Comparison of ENCODE assay signal across 1 cellular context in genomic region chr3:42148982-42149432, GRCh38.
TF ChIP-seq lines count a peak whose summit lies in the region.

No MANE protein-coding gene starts in this region.

TF ChIP-seq in K562, 482 proteins besides CTCF, POLR2A, EP300 and RAD21 (continued from another document and continues in another):
- TF ChIP-seq THRB (CRISPR knock-in tag; conservative IDR thresholded peaks at IDR 0.05), result no peak
- no peak for TF ChIP-seq TCF3 (CRISPR knock-in tag; IDR thresholded peaks at IDR 0.05)
- no peak for TF ChIP-seq HNRNPL (IDR thresholded peaks at IDR 0.05; ENCODE audit: low read depth, low read length)
- peak; percentile 96 for TF ChIP-seq RFX1 (IDR thresholded peaks at IDR 0.05)
- TF ChIP-seq PBX2 (CRISPR knock-in tag; IDR thresholded peaks at IDR 0.05; ENCODE audit: low read depth), result no peak
- TF ChIP-seq PBX2 (tag; conservative IDR thresholded peaks at IDR 0.05; ENCODE audit: low read depth), result peak; percentile 67
- TF ChIP-seq MAX (CRISPR knock-in tag; IDR thresholded peaks at IDR 0.05), result 0 out of 2 replicates have a peak, but pooled peaks have one; percentile 14
- TF ChIP-seq AFF1 (IDR thresholded peaks at IDR 0.05; ENCODE audit: low read depth in 1 of 2, partially characterized antibody in 2 of 2), result peak in 1 of 2 experiments; percentile 75
- TF ChIP-seq SMAD4 (CRISPR knock-in tag; conservative IDR thresholded peaks at IDR 0.05), result 0 out of 2 replicates have a peak, but pooled peaks have one; percentile 21
- no peak for TF ChIP-seq HDGF (IDR thresholded peaks at IDR 0.05)
- 0 out of 2 replicates have a peak, but pooled peaks have one; percentile 68 for TF ChIP-seq ZNF511 (CRISPR knock-in tag; IDR thresholded peaks at IDR 0.05)
- TF ChIP-seq PRDM10 (IDR thresholded peaks at IDR 0.05; ENCODE audit: partially characterized antibody), result no peak
- TF ChIP-seq ZBTB12 (CRISPR knock-in tag; IDR thresholded peaks at IDR 0.05), result peak; percentile 56; the same call in 1 of the 2 replicates
- TF ChIP-seq FOS (IDR thresholded peaks at IDR 0.05; ENCODE audit: extremely low read depth, insufficient read length), result no peak
- TF ChIP-seq TSC22D4 (tag; IDR thresholded peaks at IDR 0.05), result no peak
- TF ChIP-seq MTF1 (CRISPR knock-in tag; IDR thresholded peaks at IDR 0.05; ENCODE audit: borderline replicate concordance), result no peak
- peak; percentile 21 for TF ChIP-seq NFYB (IDR thresholded peaks at IDR 0.05; ENCODE audit: extremely low read depth, insufficient read length)
- no peak for TF ChIP-seq ZNF124 (CRISPR knock-in tag; IDR thresholded peaks at IDR 0.05)
- TF ChIP-seq SIN3B (IDR thresholded peaks at IDR 0.05; ENCODE audit: low read depth), result no peak
- TF ChIP-seq POLR2AphosphoS2 (IDR thresholded peaks at IDR 0.05; ENCODE audit: low read length), result no peak
- TF ChIP-seq GTF2E2 (tag; IDR thresholded peaks at IDR 0.05), result no peak
- TF ChIP-seq GATA2 (CRISPR knock-in tag; IDR thresholded peaks at IDR 0.05), result 0 out of 2 replicates have a peak, but pooled peaks have one; percentile 9
- no peak for TF ChIP-seq ETS2 (tag; IDR thresholded peaks at IDR 0.05; ENCODE audit: borderline replicate concordance, poor library complexity, severe bottlenecking)
- peak; percentile 92 for TF ChIP-seq REST (CRISPR knock-in tag; IDR thresholded peaks at IDR 0.05; ENCODE audit: low read depth)
- peak; percentile 40; the same call in 1 of the 2 replicates for TF ChIP-seq CXXC5 (CRISPR knock-in tag; IDR thresholded peaks at IDR 0.05)
- TF ChIP-seq PRMT5 (CRISPR knock-in tag; IDR thresholded peaks at IDR 0.05), result peak; percentile 76; the same call in 1 of the 2 replicates
- TF ChIP-seq ATF3 (IDR thresholded peaks at IDR 0.05), result peak; percentile 95
- no peak for TF ChIP-seq ATF3 (CRISPR knock-in tag; conservative IDR thresholded peaks at IDR 0.05)
- TF ChIP-seq PKNOX1 (IDR thresholded peaks at IDR 0.05), result peak; percentile 88
- TF ChIP-seq KDM1A (IDR thresholded peaks at IDR 0.05), result peak in 1 of 2 experiments; percentile 59; a peak in 3 of 4 replicates
- peak; percentile 62; the same call in 1 of the 2 replicates for TF ChIP-seq BMI1 (IDR thresholded peaks at IDR 0.05; ENCODE audit: low read length)
- peak; percentile 90 for TF ChIP-seq JUND (IDR thresholded peaks at IDR 0.05; ENCODE audit: borderline replicate concordance, low read depth, low read length)
- TF ChIP-seq JUND (tag; IDR thresholded peaks at IDR 0.05; ENCODE audit: borderline replicate concordance, low read depth, low read length), result peak; percentile 88
- TF ChIP-seq ATF7 (IDR thresholded peaks at IDR 0.05), result peak; percentile 96
- TF ChIP-seq NCOA1 (IDR thresholded peaks at IDR 0.05; ENCODE audit: low read depth), result peak; percentile 47; the same call in 1 of the 2 replicates
- no peak for TF ChIP-seq ZSCAN29 (IDR thresholded peaks at IDR 0.05)
- peak in 1 of 3 experiments; percentile 31 for TF ChIP-seq YY1 (IDR thresholded peaks at IDR 0.05; ENCODE audit: borderline replicate concordance in 1 of 3, control insufficient read depth in 1 of 3, extremely low read depth in 1 of 3, insufficient read depth in 3 of 3, insufficient read length in 1 of 3, insufficient replicate concordance in 2 of 3, low read depth in 1 of 3, low read length in 2 of 3)
- TF ChIP-seq ZNF699 (CRISPR knock-in tag; IDR thresholded peaks at IDR 0.05; ENCODE audit: insufficient replicate concordance), result no peak
- peak in 1 of 2 experiments; percentile 78; a peak in 2 of 4 replicates for TF ChIP-seq CSDE1 (IDR thresholded peaks at IDR 0.05)
- no peak for TF ChIP-seq ARID1B (IDR thresholded peaks at IDR 0.05)
